1 cellular context compared by ENCODE assay signal in genomic region chr19:19488875-19489690, GRCh38.
A peak's percentile ranks its signal among the peaks of the same experiment; 100 is the strongest.
TF ChIP-seq lines count a peak whose summit lies in the region.

No MANE protein-coding gene starts in this region.

TF ChIP-seq in IMR-90, 13 proteins besides CTCF, POLR2A, EP300 and RAD21:
- TF ChIP-seq ELK1 (IDR thresholded peaks at IDR 0.05; ENCODE audit: borderline replicate concordance, low read depth, low read length) (no peak), RFX5 (IDR thresholded peaks at IDR 0.05; ENCODE audit: low read depth, low read length) (no peak), MAZ (IDR thresholded peaks at IDR 0.05; ENCODE audit: borderline replicate concordance, low read depth, low read length) (no peak), MAFK (IDR thresholded peaks at IDR 0.05; ENCODE audit: low read depth, low read length) (peak; percentile 36; the same call in 1 of the 2 replicates), MXI1 (IDR thresholded peaks at IDR 0.05; ENCODE audit: borderline replicate concordance, low read depth, low read length) (peak; percentile 7; the same call in 1 of the 2 replicates), BHLHE40 (IDR thresholded peaks at IDR 0.05; ENCODE audit: low read depth, low read length) (peak; percentile 26; the same call in 1 of the 2 replicates), FOS (IDR thresholded peaks at IDR 0.05; ENCODE audit: low read depth, low read length) (peak; percentile 39; the same call in 1 of the 2 replicates), RCOR1 (IDR thresholded peaks at IDR 0.05; ENCODE audit: insufficient replicate concordance, low read length) (no peak), CHD1 (IDR thresholded peaks at IDR 0.05; ENCODE audit: low read depth, low read length) (no peak), CEBPB (IDR thresholded peaks at IDR 0.05; ENCODE audit: low read depth, low read length) (no peak; the same call in 1 of the 2 replicates), NFE2L2 (IDR thresholded peaks at IDR 0.05; ENCODE audit: low read depth, low read length) (0 out of 2 replicates have a peak, but pooled peaks have one; percentile 4), SMC3 (IDR thresholded peaks at IDR 0.05; ENCODE audit: low read depth, low read length) (no peak)
- TF ChIP-seq, protein P1, sequence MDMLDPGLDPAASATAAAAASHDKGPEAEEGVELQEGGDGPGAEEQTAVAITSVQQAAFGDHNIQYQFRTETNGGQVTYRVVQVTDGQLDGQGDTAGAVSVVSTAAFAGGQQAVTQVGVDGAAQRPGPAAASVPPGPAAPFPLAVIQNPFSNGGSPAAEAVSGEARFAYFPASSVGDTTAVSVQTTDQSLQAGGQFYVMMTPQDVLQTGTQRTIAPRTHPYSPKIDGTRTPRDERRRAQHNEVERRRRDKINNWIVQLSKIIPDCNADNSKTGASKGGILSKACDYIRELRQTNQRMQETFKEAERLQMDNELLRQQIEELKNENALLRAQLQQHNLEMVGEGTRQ (IDR thresholded peaks at IDR 0.05; ENCODE audit: low read depth, low read length) = peak; percentile 99
